19 cellular contexts compared by ENCODE assay signal in genomic region chr7:1852781-1853618, GRCh38.
DNase-seq lines count a peak whose midpoint lies in the region; ATAC-seq, FAIRE-seq and TF ChIP-seq lines count a peak whose summit lies in the region.
"Had no signal": no experiment of that assay in that cellular context is flagged by ENCODE, and none has a peak within 500 bp of the region (broad histone marks: within the 10 kb centered on the region; RNA-seq: fewer than 3 reads in every experiment).

No MANE protein-coding gene starts in this region.

- peak; percentile 10 for DNase-seq in activated naive CD4-positive, alpha-beta T cell treated with anti-CD3 and anti-CD28 coated beads, Interleukin-2, amount 50 U/mL, for 16 hours
- DNase-seq in activated naive CD4-positive, alpha-beta T cell treated with anti-CD3 and anti-CD28 coated beads for 36 hours, result no peak
- DNase-seq in coronary artery (ENCODE audit: low spot score), result peak; percentile 64
- no peak for DNase-seq in mesenchymal stem cell
- no peak for DNase-seq in stimulated activated naive B cell treated with anti-CD40 and anti-IgM and Interleukin-4, amounts not matched to agents 10 μg/mL and 1 μg/mL and 100 μg/mL, for 72 hours
- DNase-seq in stimulated activated naive CD8-positive, alpha-beta T cell treated with anti-CD3 and anti-CD28 coated beads, Interleukin-15, Interleukin-2, amounts not matched to agents 100 U/mL and 50 U/mL, for 24 hours, result no peak
- no peak for DNase-seq in small intestine
- no peak for DNase-seq in NK-92 (lab: John Stamatoyannopoulos, UW; ENCODE audit: unreplicated experiment)
- DNase-seq: effector CD8-positive, alpha-beta T cell; hippocampal formation; MG63; naive B cell; stimulated activated CD4-positive, alpha-beta T cell treated with anti-CD3 and anti-CD28 coated beads, Interleukin-2, amount 100 ng/mL, for 48 hours had no signal

- no peaks in the 10 kb centered on the region for H3K36me3 Mint-ChIP-seq in activated naive CD4-positive, alpha-beta T cell treated with anti-CD3 and anti-CD28 coated beads for 36 hours (ENCODE audit: low read depth)
- H3K36me3 Mint-ChIP-seq in stimulated activated naive B cell treated with anti-CD40 and anti-IgM and Interleukin-4, amounts not matched to agents 10 μg/mL and 1 μg/mL and 100 μg/mL, for 72 hours, result peaks cover 22% of the 10 kb centered on the region in 2 donors
- H3K36me3 Mint-ChIP-seq: naive B cell had no signal

- no peak overlapping the region for H2BK120ac ChIP-seq in mesenchymal stem cell (ENCODE audit: low read depth, low read length)

- H3K4ac ChIP-seq in mesenchymal stem cell (ENCODE audit: low read depth in 1 of 2, low read length in 2 of 2), result no peak overlapping the region

- no peak overlapping the region for H3K4me3 Mint-ChIP-seq in activated naive CD4-positive, alpha-beta T cell treated with anti-CD3 and anti-CD28 coated beads for 36 hours
- no peak overlapping the region for H3K4me3 Mint-ChIP-seq in stimulated activated naive B cell treated with anti-CD40 and anti-IgM and Interleukin-4, amounts not matched to agents 10 μg/mL and 1 μg/mL and 100 μg/mL, for 72 hours
- H3K4me3 Mint-ChIP-seq: naive B cell, T-cell had no signal

- H3K4me1 Mint-ChIP-seq in activated naive CD4-positive, alpha-beta T cell treated with anti-CD3 and anti-CD28 coated beads for 36 hours (ENCODE audit: low read depth), result peaks cover 12% of the 10 kb centered on the region
- H3K4me1 Mint-ChIP-seq in stimulated activated naive B cell treated with anti-CD40 and anti-IgM and Interleukin-4, amounts not matched to agents 10 μg/mL and 1 μg/mL and 100 μg/mL, for 72 hours, result peaks cover 13 to 20% of the 10 kb centered on the region in 2 donors

- H2AFZ ChIP-seq in mesenchymal stem cell (ENCODE audit: low read depth, low read length), result no peak overlapping the region

- no peak overlapping the region for H3K27ac ChIP-seq in coronary artery
- no peak overlapping the region for H3K27ac ChIP-seq in mesenchymal stem cell (ENCODE audit: low read length, poor library complexity, severe bottlenecking)
- no peak overlapping the region for H3K27ac ChIP-seq in small intestine (ENCODE audit: low read depth in 1 of 2, low read length in 1 of 2)
- H3K27ac ChIP-seq: A549, transverse colon had no signal

- H3K4me1 ChIP-seq in mesenchymal stem cell (ENCODE audit: control insufficient read depth, insufficient read depth, low read depth, low read length), result peaks cover 6% of the 10 kb centered on the region
- H3K4me1 ChIP-seq in small intestine (ENCODE audit: control insufficient read depth in 2 of 2, insufficient read depth in 1 of 2, low read depth in 1 of 2, low read length in 1 of 2), result no peaks in the 10 kb centered on the region
- H3K4me1 ChIP-seq: A549, HAP-1, transverse colon had no signal

- no peak overlapping the region for H3K4me2 ChIP-seq in mesenchymal stem cell (ENCODE audit: low read length, poor library complexity, severe bottlenecking)
- H3K4me2 ChIP-seq: A549 had no signal

- H3K14ac ChIP-seq in mesenchymal stem cell (ENCODE audit: low read length in 2 of 2), result peak overlapping the region in 1 of 2 experiments; percentile 37

- H2BK15ac ChIP-seq in mesenchymal stem cell (ENCODE audit: low read depth, poor library complexity, severe bottlenecking), result no peak overlapping the region

- no peak for TF ChIP-seq CTCF in coronary artery (IDR thresholded peaks at IDR 0.05)

- H3K27me3 ChIP-seq in mesenchymal stem cell (ENCODE audit: control insufficient read depth in 1 of 2, insufficient read depth in 1 of 2, low read length in 2 of 2) (no peaks in the 10 kb centered on the region), small intestine (ENCODE audit: control insufficient read depth in 2 of 2, insufficient read depth in 2 of 2, low read length in 2 of 2) (no peaks in the 10 kb centered on the region)
- H3K27me3 ChIP-seq: MG63, transverse colon had no signal

- H3K9me3 ChIP-seq in mesenchymal stem cell (ENCODE audit: control insufficient read depth, low read length), result no peaks in the 10 kb centered on the region
- no peaks in the 10 kb centered on the region for H3K9me3 ChIP-seq in small intestine (ENCODE audit: control insufficient read depth, low read depth)
- H3K9me3 ChIP-seq: A549, HAP-1, MG63, transverse colon had no signal

- peak overlapping the region; percentile 16 for H4K91ac ChIP-seq in mesenchymal stem cell (ENCODE audit: low read length)

- H2BK12ac ChIP-seq in mesenchymal stem cell (ENCODE audit: low read length in 2 of 2), result no peak overlapping the region

- no peak for FAIRE-seq in small intestine (lab: Jason Lieb, UNC)
- FAIRE-seq: A549, bronchial epithelial cell had no signal

- intact Hi-C loops in activated naive CD4-positive, alpha-beta T cell treated with anti-CD3 and anti-CD28 coated beads for 36 hours (cut with micrococcal nuclease), result no loop called here

- H3K23ac ChIP-seq in mesenchymal stem cell (ENCODE audit: low read length in 2 of 2), result no peak overlapping the region

- H2AK5ac ChIP-seq in mesenchymal stem cell (ENCODE audit: low read length, severe bottlenecking), result no peak overlapping the region

- no peak for ATAC-seq in stimulated activated naive B cell treated with anti-CD40 and anti-IgM and Interleukin-4, amounts not matched to agents 10 μg/mL and 1 μg/mL and 100 μg/mL, for 72 hours (replicated peaks)
- no peak for ATAC-seq in stimulated activated naive CD8-positive, alpha-beta T cell treated with anti-CD3 and anti-CD28 coated beads, Interleukin-15, Interleukin-2, amounts not matched to agents 100 U/mL and 50 U/mL, for 24 hours
- ATAC-seq: A549; activated CD4-positive, CD25-positive, alpha-beta regulatory T cell treated with anti-CD3 and anti-CD28 coated beads, Interleukin-2, amount 50 U/mL, for 24 hours; T-cell had no signal

- no peak overlapping the region for H2BK5ac ChIP-seq in mesenchymal stem cell (ENCODE audit: low read depth, low read length, poor library complexity, severe bottlenecking)

- peaks cover 0 to 22% of the 10 kb centered on the region in 2 experiments for H3K36me3 ChIP-seq in mesenchymal stem cell (ENCODE audit: control insufficient read depth in 1 of 2, insufficient read depth in 2 of 2, low read depth in 1 of 2, low read length in 2 of 2)
- H3K36me3 ChIP-seq in small intestine (ENCODE audit: control insufficient read depth in 2 of 2, insufficient read depth in 2 of 2, low read length in 2 of 2), result no peaks in the 10 kb centered on the region
- H3K36me3 ChIP-seq: HAP-1, MG63, transverse colon had no signal

- WGBS in mesenchymal stem cell, result 94% methylated on average over 33 of the region's 35 CpGs
- WGBS in small intestine, 3 donors, result 93 to 94% (median 94%) methylated on average over 34 to 35 of the region's 35 CpGs

- H3K27ac Mint-ChIP-seq in activated naive CD4-positive, alpha-beta T cell treated with anti-CD3 and anti-CD28 coated beads for 36 hours, result no peak overlapping the region
- peak overlapping the region; percentile 42 for H3K27ac Mint-ChIP-seq in stimulated activated naive B cell treated with anti-CD40 and anti-IgM and Interleukin-4, amounts not matched to agents 10 μg/mL and 1 μg/mL and 100 μg/mL, for 72 hours
- H3K27ac Mint-ChIP-seq: T-cell had no signal

- no peak overlapping the region for H4K8ac ChIP-seq in mesenchymal stem cell (ENCODE audit: low read length)

- H3K4me3 ChIP-seq in coronary artery, result no peak overlapping the region
- no peak overlapping the region for H3K4me3 ChIP-seq in mesenchymal stem cell (ENCODE audit: insufficient read depth in 1 of 2, low read depth in 1 of 2, low read length in 2 of 2)
- H3K4me3 ChIP-seq in small intestine (ENCODE audit: low read depth in 1 of 2, low read length in 2 of 2), result no peak overlapping the region
- H3K4me3 ChIP-seq: A549, HAP-1, MG63, transverse colon had no signal

- no peak overlapping the region for H3K9ac ChIP-seq in mesenchymal stem cell (ENCODE audit: low read length)

- no peak overlapping the region for H3K18ac ChIP-seq in mesenchymal stem cell (ENCODE audit: low read depth in 1 of 2, low read length in 2 of 2)

- no peaks in the 10 kb centered on the region for H3K27me3 Mint-ChIP-seq in activated naive CD4-positive, alpha-beta T cell treated with anti-CD3 and anti-CD28 coated beads for 36 hours (ENCODE audit: low read depth)
- no peaks in the 10 kb centered on the region for H3K27me3 Mint-ChIP-seq in stimulated activated naive B cell treated with anti-CD40 and anti-IgM and Interleukin-4, amounts not matched to agents 10 μg/mL and 1 μg/mL and 100 μg/mL, for 72 hours
- H3K27me3 Mint-ChIP-seq: naive B cell, T-cell had no signal

- no peaks in the 10 kb centered on the region for H3K9me3 Mint-ChIP-seq in activated naive CD4-positive, alpha-beta T cell treated with anti-CD3 and anti-CD28 coated beads for 36 hours
- H3K9me3 Mint-ChIP-seq in stimulated activated naive B cell treated with anti-CD40 and anti-IgM and Interleukin-4, amounts not matched to agents 10 μg/mL and 1 μg/mL and 100 μg/mL, for 72 hours, result no peaks in the 10 kb centered on the region
- H3K9me3 Mint-ChIP-seq: naive B cell, T-cell had no signal

- CTCF ChIA-PET in activated naive CD4-positive, alpha-beta T cell treated with anti-CD3 and anti-CD28 coated beads for 36 hours (lab: Charles Lee), result interaction anchor here (0.6 kb wide), 1 partner anchor 54 kb away, joined by 3 read pairs; no protein-coding TSS in a partner anchor

- H3K79me1 ChIP-seq in mesenchymal stem cell (replicated peaks; ENCODE audit: low read length, poor library complexity, severe bottlenecking), result no peaks in the 10 kb centered on the region

Comparison
In these comparisons a context has a peak if more than half of its experiments do, and no peak if none do; other contexts are left out.
1. DNase-seq: peak in activated naive CD4-positive, alpha-beta T cell treated with anti-CD3 and anti-CD28 coated beads, Interleukin-2, amount 50 U/mL, for 16 hours (single experiment) and coronary artery (single experiment); none in activated naive CD4-positive, alpha-beta T cell treated with anti-CD3 and anti-CD28 coated beads for 36 hours (single experiment), mesenchymal stem cell (single experiment), stimulated activated naive B cell treated with anti-CD40 and anti-IgM and Interleukin-4, amounts not matched to agents 10 μg/mL and 1 μg/mL and 100 μg/mL, for 72 hours (single experiment), stimulated activated naive CD8-positive, alpha-beta T cell treated with anti-CD3 and anti-CD28 coated beads, Interleukin-15, Interleukin-2, amounts not matched to agents 100 U/mL and 50 U/mL, for 24 hours (single experiment), small intestine (single experiment) and NK-92 (single experiment).